ENCODE assay signal across 16 cellular contexts in the genomic region with DNA sequence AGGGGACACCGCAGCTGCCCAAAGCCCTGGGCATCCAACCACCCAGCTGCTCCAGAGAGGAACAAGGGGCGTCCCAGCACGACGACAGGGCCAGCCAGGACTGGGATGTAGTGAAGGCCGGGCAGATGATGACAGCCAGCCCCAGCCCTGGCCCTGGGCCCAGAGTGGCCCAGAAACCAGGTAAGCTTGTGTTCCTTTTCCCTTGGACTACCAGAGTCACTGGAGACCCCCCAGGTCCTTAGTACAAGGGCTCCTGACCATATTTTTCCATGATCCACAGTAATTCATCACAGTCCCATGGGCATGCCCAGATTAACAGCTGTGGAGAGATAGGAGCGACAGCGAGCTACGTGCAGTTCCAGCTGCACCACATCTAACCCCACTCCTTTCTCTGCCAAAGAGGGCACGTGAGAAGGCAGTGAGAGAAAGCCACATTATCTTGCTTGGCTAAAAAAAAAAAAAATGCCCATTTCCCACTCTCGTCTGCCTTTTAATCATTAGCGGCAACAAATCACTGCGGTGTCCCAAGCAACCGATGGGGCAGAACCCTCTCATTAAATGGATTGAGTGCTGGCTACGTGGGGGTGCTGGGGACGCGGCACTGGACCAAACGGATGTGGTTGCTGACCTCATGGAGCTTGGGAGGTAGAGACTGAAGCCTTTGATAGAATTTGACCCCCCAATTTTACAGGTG. TPM values are rescaled to one million over a fixed set of nuclear protein-coding genes. Genes with fewer than 3 reads are reported as not detected.
DNase-seq lines count a peak whose midpoint lies in the region; ATAC-seq and TF ChIP-seq lines count a peak whose summit lies in the region.
"Had no signal": no experiment of that assay in that cellular context is flagged by ENCODE, and none has a peak within 500 bp of the region (broad histone marks: within the 10 kb centered on the region; RNA-seq: fewer than 3 reads in every experiment).

No MANE protein-coding gene starts in this region.

- H3K27ac Mint-ChIP-seq in naive thymus-derived CD8-positive, alpha-beta T cell: no peak overlapping the region
- H3K27ac Mint-ChIP-seq: activated T-cell treated with anti-CD3 and anti-CD28 coated beads, Interleukin-2, amount 50 U/mL, for 24 hours; CD4-positive, CD25-positive, alpha-beta regulatory T cell had no signal

- H3K27ac ChIP-seq in colonic mucosa (peak overlapping the region; percentile 5), skin epidermis (peak overlapping the region in 11 of 21 experiments; percentile 7 to 69 (median 32))
- H3K27ac ChIP-seq: KMS-11, VCaP had no signal

- H3K4me3 ChIP-seq in colonic mucosa (no peak overlapping the region), skin epidermis (no peak overlapping the region)

- peaks cover under 1 to 10% (median 4%) of the 10 kb centered on the region in 4 donors for H3K4me1 Mint-ChIP-seq in naive thymus-derived CD8-positive, alpha-beta T cell
- H3K4me1 Mint-ChIP-seq: central memory CD8-positive, alpha-beta T cell had no signal

- peaks cover 16% of the 10 kb centered on the region for H3K4me1 ChIP-seq in colonic mucosa

- no peak overlapping the region for H3K4me3 Mint-ChIP-seq in naive thymus-derived CD8-positive, alpha-beta T cell
- H3K4me3 Mint-ChIP-seq: activated T-cell treated with anti-CD3 and anti-CD28 coated beads, Interleukin-2, amount 50 U/mL, for 24 hours; CD4-positive, CD25-positive, alpha-beta regulatory T cell; central memory CD8-positive, alpha-beta T cell had no signal

- H3K27me3 ChIP-seq in colonic mucosa: no peaks in the 10 kb centered on the region

- intact Hi-C loops in colonic mucosa (cut with DNase I): no loop called here

- TF ChIP-seq CTCF in colonic mucosa (IDR thresholded peaks at IDR 0.05): no peak

- ATAC-seq in naive thymus-derived CD8-positive, alpha-beta T cell: no peak

- no peaks in the 10 kb centered on the region for H3K36me3 Mint-ChIP-seq in naive thymus-derived CD8-positive, alpha-beta T cell
- H3K36me3 Mint-ChIP-seq: CD4-positive, CD25-positive, alpha-beta regulatory T cell had no signal

- no peaks in the 10 kb centered on the region for H3K9me3 ChIP-seq in colonic mucosa

- DNase-seq in EH (ENCODE audit: low read depth): peak; percentile 39
- no peak for DNase-seq in colonic mucosa
- peak; percentile 73 for DNase-seq in kidney glomerular epithelial cell (lab: John Stamatoyannopoulos, UW)
- DNase-seq in inferior parietal cortex (ENCODE audit: extremely low spot score): no peak
- no peak for DNase-seq in effector CD4-positive, alpha-beta T cell
- DNase-seq in naive thymus-derived CD8-positive, alpha-beta T cell: no peak
- no peak for DNase-seq in NCI-H1092 (lab: John Stamatoyannopoulos, UW)
- DNase-seq: activated T-cell treated with anti-CD3 and anti-CD28 coated beads, Interleukin-2, amount 50 U/mL, for 24 hours; CD4-positive, CD25-positive, alpha-beta regulatory T cell; H7; stimulated activated naive CD4-positive, alpha-beta T cell treated with Interleukin-2 at 50 U/mL for 16 hours had no signal

- POLR2A ChIA-PET in naive thymus-derived CD8-positive, alpha-beta T cell (lab: Charles Lee): no interaction called here

- H3K27me3 Mint-ChIP-seq in naive thymus-derived CD8-positive, alpha-beta T cell: peaks cover 0 to 14% (median 8%) of the 10 kb centered on the region in 5 donors

- no peaks in the 10 kb centered on the region for H3K9me3 Mint-ChIP-seq in naive thymus-derived CD8-positive, alpha-beta T cell
- H3K9me3 Mint-ChIP-seq: activated T-cell treated with anti-CD3 and anti-CD28 coated beads, Interleukin-2, amount 50 U/mL, for 24 hours; CD4-positive, CD25-positive, alpha-beta regulatory T cell; central memory CD8-positive, alpha-beta T cell had no signal

- H3K9ac ChIP-seq in colonic mucosa (ENCODE audit: low read depth in 2 of 2, low read length in 2 of 2): peak overlapping the region in 1 of 2 donors; percentile 9
- H3K9ac ChIP-seq: KMS-11 had no signal

- H3K36me3 ChIP-seq in colonic mucosa: no peaks in the 10 kb centered on the region

RNA-seq across cellular contexts. Expression of a gene that starts 21.7 kb away (rescaled TPM):
- 10 to 100 TPM; 32.4 to 62.9 TPM for total RNA-seq in colonic mucosa
- total RNA-seq in naive thymus-derived CD8-positive, alpha-beta T cell: under 1 TPM; 0.71 to 0.83 TPM
- polyA plus RNA-seq in naive thymus-derived CD8-positive, alpha-beta T cell: not detected
- polyA plus RNA-seq: CD4-positive, CD25-positive, alpha-beta regulatory T cell had no signal

RNA-seq across cellular contexts. Expression of a gene that starts 42.3 kb away (rescaled TPM):
- under 1 TPM; 0.12 to 0.32 TPM for total RNA-seq in colonic mucosa
- total RNA-seq in naive thymus-derived CD8-positive, alpha-beta T cell: not detected
- polyA plus RNA-seq in naive thymus-derived CD8-positive, alpha-beta T cell: under 1 TPM in 2 of 3 donors, not detected in 1; 0.05 to 0.19 TPM
- total RNA-seq: CD4-positive, CD25-positive, alpha-beta regulatory T cell; RPMI7951 had no signal

Comparison
In these comparisons a context has a peak if more than half of its experiments do, and no peak if none do; other contexts are left out.
1. DNase-seq: peak in EH (single experiment) and kidney glomerular epithelial cell (single experiment); none in colonic mucosa (single experiment), inferior parietal cortex (single experiment), effector CD4-positive, alpha-beta T cell (single experiment), naive thymus-derived CD8-positive, alpha-beta T cell (0 of 10) and NCI-H1092 (single experiment).
2. RNA of a gene that starts 21.7 kb away (total RNA-seq): 32.4 to 62.9 TPM in colonic mucosa; 0.71 to 0.83 TPM in naive thymus-derived CD8-positive, alpha-beta T cell; every median in the first group is over 10 times any median in the second.